In genomic region chr20:62938105-62938888, GRCh38 we compare ENCODE assay signal across 8 cellular contexts. TPM values are rescaled to one million over a fixed set of nuclear protein-coding genes. Genes with fewer than 3 reads are reported as not detected.
DNase-seq lines count a peak whose midpoint lies in the region; ATAC-seq, FAIRE-seq and TF ChIP-seq lines count a peak whose summit lies in the region.

GID8 (plus strand) TSS chr20:62938147; CDS start chr20:62941503, 3,356 bp downstream.

- H3K36me3 ChIP-seq in H1 (ENCODE audit: control insufficient read depth in 2 of 4, insufficient read depth in 4 of 4, low read length in 3 of 4), result peaks cover 9 to 39% (median 14%) of the 10 kb centered on the region in 4 experiments

- CTCF ChIA-PET in H1 (lab: Charles Lee; ENCODE audit: partially characterized antibody), result interaction anchor here (1.1 to 3.3 kb wide), 5 partner anchors 11 to 39 kb away, joined by 3 to 22 read pairs (median 6); partner anchors contain the start of gene DIDO1

- H3K9ac ChIP-seq in H1 (replicated peaks in 1 of 4; ENCODE audit: extremely low read depth in 1 of 4, low read depth in 3 of 4, low read length in 3 of 4), result peak within 1 kb of the TSS; percentile 96 to 99 (median 98)

- no peaks in the 10 kb centered on the region for H3K27me3 ChIP-seq in H1 (replicated peaks in 1 of 4; ENCODE audit: control insufficient read depth in 3 of 4, extremely low read depth in 1 of 4, insufficient read depth in 3 of 4, low read length in 3 of 4)

- no peak for TF ChIP-seq EP300 in H1 (IDR thresholded peaks at IDR 0.05; ENCODE audit: borderline replicate concordance in 1 of 2, low read depth in 2 of 2, low read length in 2 of 2)

- H2AFZ ChIP-seq in H1 (ENCODE audit: low read length), result no peak within 1 kb of the TSS

- H2BK5ac ChIP-seq in H1 (ENCODE audit: low read depth, low read length), result peak within 1 kb of the TSS; percentile 99

- POLR2A ChIA-PET in H1 (lab: Charles Lee; ENCODE audit: partially characterized antibody), result interaction anchor here (0.6 to 19.4 kb wide), 24 partner anchors 10 to 149 kb away, joined by 3 to 363 read pairs (median 5); partner anchors contain the start of genes BHLHE23, DIDO1, SLC17A9 and TCFL5

- no peak for TF ChIP-seq RAD21 in H1 (IDR thresholded peaks at IDR 0.05 in 1 of 2, conservative IDR thresholded peaks at IDR 0.05 in 1 of 2; ENCODE audit: low read depth in 2 of 2, low read length in 2 of 2)

- peak within 1 kb of the TSS; percentile 97 for H3K27ac Mint-ChIP-seq in memory B cell

- 2% methylated on average over 59 of the region's 79 CpGs; no CpG with 5 or more reads in 1 of the 2 experiments for WGBS in H1 (ENCODE audit: extremely low coverage in 1 of 2, insufficient coverage in 1 of 2, insufficient read length in 1 of 2, insufficient replicate concordance in 2 of 2, low coverage in 1 of 2, low lambda C conversion rate in 2 of 2, missing lambda C conversion rate in 1 of 2), 2 experiments

- FAIRE-seq in HTR-8/SVneo (lab: Jason Lieb, UNC) (peak; percentile 36), H1 (lab: Jason Lieb, UNC) (no peak)

- peak; percentile 35 for DNase-seq in G401 (ENCODE audit: low spot score)
- peak; percentile 73 for DNase-seq in HTR-8/SVneo (ENCODE audit: insufficient read length, low spot score)
- peak; percentile 22 for DNase-seq in activated CD4-positive, alpha-beta T cell treated with anti-CD3 and anti-CD28 coated beads for 1 hour
- no peak for DNase-seq in H1 (ENCODE audit: low read depth in 1 of 2, low spot score in 2 of 2)
- peak in 1 of 2 donors; percentile 66 for DNase-seq in memory B cell (ENCODE audit: low spot score in 2 of 2)
- no peak for DNase-seq in cortex of kidney (lab: John Stamatoyannopoulos, UW)

- H3K4me1 Mint-ChIP-seq in memory B cell, result peaks cover 22% of the 10 kb centered on the region

- H3K4me1 ChIP-seq in H1 (replicated peaks in 1 of 4; ENCODE audit: control insufficient read depth in 3 of 4, insufficient read depth in 4 of 4, low read length in 3 of 4), result peaks cover 3 to 21% (median 11%) of the 10 kb centered on the region in 4 experiments

- TF ChIP-seq CTCF in H1 (IDR thresholded peaks at IDR 0.05; ENCODE audit: control extremely low read depth in 1 of 3, insufficient read depth in 1 of 3, low read depth in 1 of 3, low read length in 3 of 3), result no peak
- no peak for TF ChIP-seq CTCF in subcutaneous adipose tissue (IDR thresholded peaks at IDR 0.05; ENCODE audit: low read depth)

- H3K9me3 Mint-ChIP-seq in memory B cell, result no peaks in the 10 kb centered on the region

- no peak within 1 kb of the TSS for H2BK15ac ChIP-seq in H1 (ENCODE audit: low read length)

- peak within 1 kb of the TSS; percentile 98 for H3K4me3 Mint-ChIP-seq in memory B cell

- peak within 1 kb of the TSS; percentile 40 for H3K14ac ChIP-seq in H1 (ENCODE audit: insufficient read length)

- H4K91ac ChIP-seq in H1 (replicated peaks; ENCODE audit: insufficient read length, low read length), result peak within 1 kb of the TSS; percentile 99

- in situ Hi-C loops in G401 (cut with HindIII; ENCODE audit: low sequenced_read_pairs), result no loop called here

- H3K4me2 ChIP-seq in H1 (ENCODE audit: insufficient read depth in 1 of 2, low read depth in 2 of 2, low read length in 2 of 2), result peak within 1 kb of the TSS; percentile 85 to 86

- H3K23me2 ChIP-seq in H1 (ENCODE audit: low read depth, low read length), result peaks cover 14% of the 10 kb centered on the region

- TF ChIP-seq POLR2A in H1 (IDR thresholded peaks at IDR 0.05; ENCODE audit: control extremely low read depth in 1 of 2, low read depth in 2 of 2, low read length in 2 of 2), result no peak

- no peaks in the 10 kb centered on the region for H3K9me3 ChIP-seq in H1 (ENCODE audit: insufficient read depth in 2 of 2, low read depth in 1 of 2, low read length in 1 of 2)

- no peak within 1 kb of the TSS for H3K23ac ChIP-seq in H1 (ENCODE audit: insufficient read length)

- peak within 1 kb of the TSS; percentile 91; the same call in 1 of the 2 replicates for H2AK5ac ChIP-seq in H1 (ENCODE audit: low read depth, low read length)

- H4K20me1 ChIP-seq in H1 (replicated peaks in 1 of 2; ENCODE audit: control insufficient read depth in 1 of 2, insufficient read depth in 2 of 2, low read length in 2 of 2), result peaks cover 30 to 32% of the 10 kb centered on the region in 2 experiments

- H2BK12ac ChIP-seq in H1 (ENCODE audit: low read depth, low read length), result peak within 1 kb of the TSS; percentile 95

- no peak within 1 kb of the TSS for H2BK20ac ChIP-seq in H1 (ENCODE audit: low read length)

- peak within 1 kb of the TSS; percentile 95 for H3K27ac ChIP-seq in H1 (ENCODE audit: low read depth, low read length)

- H4K5ac ChIP-seq in H1 (ENCODE audit: insufficient read length, low read depth, low read length), result peak within 1 kb of the TSS; percentile 98

- peaks cover 4% of the 10 kb centered on the region for H3K79me1 ChIP-seq in H1 (ENCODE audit: low read depth, low read length)

- peaks cover 69 to 92% of the 10 kb centered on the region in 2 experiments for H3K79me2 ChIP-seq in H1 (ENCODE audit: control insufficient read depth in 1 of 2, insufficient read depth in 2 of 2, low read length in 2 of 2)

- peak within 1 kb of the TSS; percentile 100 for H4K8ac ChIP-seq in H1 (ENCODE audit: extremely low read depth, insufficient read depth, low read length)

- peak within 1 kb of the TSS; percentile 88 for H3K18ac ChIP-seq in H1 (ENCODE audit: extremely low read depth, low read length)

- H3K27me3 Mint-ChIP-seq in memory B cell, result no peaks in the 10 kb centered on the region

- H2BK120ac ChIP-seq in H1 (replicated peaks; ENCODE audit: low read depth, low read length), result no peak within 1 kb of the TSS

- ATAC-seq in GM21529 (IDR thresholded peaks at IDR 0.05; ENCODE audit: unreplicated experiment) (peak; percentile 35), memory B cell (ENCODE audit: low read depth) (peak; percentile 51)

- H3K56ac ChIP-seq in H1 (replicated peaks; ENCODE audit: insufficient read length, low read depth, low read length), result peak within 1 kb of the TSS; percentile 92

- H3K4me3 ChIP-seq in H1 (ENCODE audit: extremely low read depth in 1 of 4, insufficient read depth in 2 of 4, low read depth in 3 of 4, low read length in 4 of 4), result peak within 1 kb of the TSS; percentile 89 to 98 (median 94)

- H3K4ac ChIP-seq in H1 (replicated peaks; ENCODE audit: insufficient read length, low read depth, low read length), result peak within 1 kb of the TSS; percentile 99

- peaks cover 9% of the 10 kb centered on the region for H3K36me3 Mint-ChIP-seq in memory B cell

TF ChIP-seq in H1, 55 proteins besides CTCF, POLR2A, EP300 and RAD21:
- TF ChIP-seq CTBP2 (IDR thresholded peaks at IDR 0.05; ENCODE audit: borderline replicate concordance, insufficient read depth, insufficient read length, low read length), result no peak
- TF ChIP-seq SAP30 (IDR thresholded peaks at IDR 0.05; ENCODE audit: insufficient read depth, insufficient replicate concordance, low read length), result no peak
- TF ChIP-seq TEAD4 (IDR thresholded peaks at IDR 0.05; ENCODE audit: low read depth, low read length), result no peak
- TF ChIP-seq RFX5 (IDR thresholded peaks at IDR 0.05; ENCODE audit: borderline replicate concordance, low read depth, low read length), result no peak
- TF ChIP-seq TBP (IDR thresholded peaks at IDR 0.05; ENCODE audit: low read depth, low read length), result no peak
- no peak for TF ChIP-seq JUND (IDR thresholded peaks at IDR 0.05; ENCODE audit: low read length)
- TF ChIP-seq SP1 (IDR thresholded peaks at IDR 0.05; ENCODE audit: low read depth, low read length), result no peak
- no peak for TF ChIP-seq YY1 (IDR thresholded peaks at IDR 0.05; ENCODE audit: low read depth, low read length)
- TF ChIP-seq POU5F1 (IDR thresholded peaks at IDR 0.05; ENCODE audit: low read depth, low read length), result no peak

RNA-seq across cellular contexts. Expression of gene GID8, which starts in this region (rescaled TPM):
- total RNA-seq in G401 (2014; rRNA removed; shearing (Covaris generic)), result 41.0 and 49.2 TPM in 2 replicates
- total RNA-seq in H1 (2021; fragmentation: NEBNext Ultra II Directional; extraction: Animal tissue kit (Norgen Biotek cat#: 25700)), result 72.9 and 73.1 TPM in 2 replicates
- polyA plus RNA-seq in H1 (2011; rRNA removed), result 39.7 and 40.7 TPM in 2 replicates
- polyA plus RNA-seq in H1 (2011; cell fraction: cytosol; rRNA removed), result 44.1 TPM
- 33.3 TPM for polyA plus RNA-seq in H1 (2011; cell fraction: nucleus; rRNA removed)
- polyA plus RNA-seq in H1 (2012, experiment 1 of 2), result 43.9 to 48.5 TPM (median 46.8 TPM) in 4 replicates
- polyA plus RNA-seq in H1 (2012, experiment 2 of 2), result 28.5 TPM
- polyA plus RNA-seq in H1 (2013, experiment 1 of 2), result 46.0 TPM
- polyA plus RNA-seq in H1 (2013, experiment 2 of 2), result 45.2 TPM
- polyA minus RNA-seq in H1 (2011; rRNA and poly(A)+ RNA removed), result 51.3 and 52.9 TPM in 2 replicates
- 29.9 TPM for polyA minus RNA-seq in H1 (2011; cell fraction: cytosol; rRNA and poly(A)+ RNA removed)
- 23.9 TPM for polyA minus RNA-seq in H1 (2011; cell fraction: nucleus; rRNA and poly(A)+ RNA removed)
- total RNA-seq in subcutaneous adipose tissue, result 10 to 100 TPM; 15.3 to 32.2 (median 23.6) TPM

Comparison
In these comparisons a context has a peak if more than half of its experiments do, and no peak if none do; other contexts are left out.
1. DNase-seq: peak in G401 (single experiment), HTR-8/SVneo (single experiment) and activated CD4-positive, alpha-beta T cell treated with anti-CD3 and anti-CD28 coated beads for 1 hour (single experiment); none in H1 (0 of 2) and cortex of kidney (single experiment).